Comparison of ENCODE assay signal across 24 cellular contexts in genomic region chr4:41148292-41148691, GRCh38.
DNase-seq lines count a peak whose midpoint lies in the region; ATAC-seq and TF ChIP-seq lines count a peak whose summit lies in the region.
"Had no signal": no experiment of that assay in that cellular context is flagged by ENCODE, and none has a peak within 500 bp of the region (broad histone marks: within the 10 kb centered on the region; RNA-seq: fewer than 3 reads in every experiment).

No MANE protein-coding gene starts in this region.

- H3K27me3 Mint-ChIP-seq in nephron (ENCODE audit: low read depth): no peaks in the 10 kb centered on the region
- H3K27me3 Mint-ChIP-seq: CD4-positive, alpha-beta memory T cell had no signal

- ATAC-seq in heart right ventricle: no peak
- no peak for ATAC-seq in GM21447 (IDR thresholded peaks at IDR 0.05; ENCODE audit: unreplicated experiment)
- ATAC-seq: left lung had no signal

- H3K27me3 ChIP-seq in left ventricle myocardium inferior (ENCODE audit: low read depth): no peaks in the 10 kb centered on the region
- no peaks in the 10 kb centered on the region for H3K27me3 ChIP-seq in heart right ventricle
- no peaks in the 10 kb centered on the region for H3K27me3 ChIP-seq in mammary epithelial cell (ENCODE audit: insufficient read depth, low read length)
- H3K27me3 ChIP-seq in tibial artery: no peaks in the 10 kb centered on the region
- H3K27me3 ChIP-seq: hepatocyte, left lung, upper lobe of left lung had no signal

- H3K4me3 ChIP-seq in left ventricle myocardium inferior (no peak overlapping the region), heart right ventricle (no peak overlapping the region), mammary epithelial cell (replicated peaks in 1 of 3; ENCODE audit: insufficient read depth in 1 of 3, low read depth in 2 of 3, low read length in 3 of 3) (no peak overlapping the region), tibial artery (no peak overlapping the region)
- H3K4me3 ChIP-seq: hepatocyte, left lung, upper lobe of left lung had no signal

- in situ Hi-C loops in mammary epithelial cell (cut with MboI; ENCODE audit: low sequenced_read_pairs in 2 of 2): no loop called here

- H3K36me3 ChIP-seq in left ventricle myocardium inferior (no peaks in the 10 kb centered on the region), heart right ventricle (no peaks in the 10 kb centered on the region), mammary epithelial cell (ENCODE audit: insufficient read depth, low read length) (no peaks in the 10 kb centered on the region), tibial artery (no peaks in the 10 kb centered on the region)
- H3K36me3 ChIP-seq: left lung, upper lobe of left lung had no signal

- no peak overlapping the region for H3K9ac ChIP-seq in mammary epithelial cell (ENCODE audit: insufficient read depth, low read length)

- no peaks in the 10 kb centered on the region for H3K9me3 Mint-ChIP-seq in nephron
- H3K9me3 Mint-ChIP-seq: CD4-positive, alpha-beta memory T cell had no signal

- dilution Hi-C loops in mammary epithelial cell (cut with HindIII; ENCODE audit: low sequenced_read_pairs): no loop called here

- H3K36me3 Mint-ChIP-seq in nephron (ENCODE audit: low read depth): no peaks in the 10 kb centered on the region
- H3K36me3 Mint-ChIP-seq: CD4-positive, alpha-beta memory T cell; naive B cell had no signal

- DNase-seq in left ventricle myocardium inferior (no peak), heart right ventricle (no peak), mammary epithelial cell (peak; percentile 50), tibial artery (no peak), LoVo (ENCODE audit: low spot score) (no peak)
- DNase-seq in activated T-cell treated with anti-CD3 and anti-CD28 coated beads, Interleukin-2, amount 50 U/mL, for 48 hours: no peak
- DNase-seq: 8988T; activated CD4-positive, alpha-beta T cell treated with anti-CD3 and anti-CD28 coated beads for 48 hours; activated naive CD4-positive, alpha-beta T cell treated with anti-CD3 and anti-CD28 coated beads, Interleukin-2, amount 50 U/mL, for 16 hours; amygdala; CD4-positive, alpha-beta memory T cell; DMS 273 treated with DMSO at 0.1 percent for 48 hours; effector CD4-positive, alpha-beta T cell; erythroblast; GDM1; left lung; naive B cell; NCI-H1694 treated with DMSO at 0.1 percent for 48 hours; stimulated activated CD4-positive, alpha-beta T cell treated with anti-CD3 and anti-CD28 coated beads, Interleukin-4, amount 100 ng/mL, for 4 hours; stimulated activated naive CD4-positive, alpha-beta T cell; upper lobe of left lung had no signal

- peaks cover 59% of the 10 kb centered on the region for H3K4me1 Mint-ChIP-seq in nephron
- H3K4me1 Mint-ChIP-seq: CD4-positive, alpha-beta memory T cell; naive B cell had no signal

- CTCF ChIA-PET in mammary epithelial cell (lab: Charles Lee; ENCODE audit: low non-redundant PET): no interaction called here

- H3K4me3 Mint-ChIP-seq in nephron: no peak overlapping the region
- H3K4me3 Mint-ChIP-seq: CD4-positive, alpha-beta memory T cell; naive B cell had no signal

- no TSS peak for BruUV-seq in mammary epithelial cell (replicated peaks; lab: Mats Ljungman, UMichigan)

- H2AFZ ChIP-seq in mammary epithelial cell (ENCODE audit: low read depth, low read length): no peak overlapping the region
- H2AFZ ChIP-seq: hepatocyte had no signal

- TF ChIP-seq CTCF in left ventricle myocardium inferior (IDR thresholded peaks at IDR 0.05; ENCODE audit: borderline replicate concordance): no peak
- TF ChIP-seq CTCF in heart right ventricle (IDR thresholded peaks at IDR 0.05): no peak
- TF ChIP-seq CTCF in mammary epithelial cell (conservative IDR thresholded peaks at IDR 0.05 in 1 of 2, IDR thresholded peaks at IDR 0.05 in 1 of 2; ENCODE audit: extremely low read depth in 1 of 2, insufficient read depth in 1 of 2, low read depth in 1 of 2, low read length in 2 of 2): no peak
- TF ChIP-seq CTCF in nephron (IDR thresholded peaks at IDR 0.05; ENCODE audit: unreplicated experiment in 3 of 3): no peak
- TF ChIP-seq CTCF in tibial artery (IDR thresholded peaks at IDR 0.05): no peak

- H3K4me2 ChIP-seq in mammary epithelial cell (ENCODE audit: insufficient read depth, low read depth, low read length): no peak overlapping the region
- H3K4me2 ChIP-seq: hepatocyte had no signal

- H3K9me3 ChIP-seq in left ventricle myocardium inferior (replicated peaks) (no peaks in the 10 kb centered on the region), heart right ventricle (no peaks in the 10 kb centered on the region), mammary epithelial cell (replicated peaks; ENCODE audit: insufficient read depth, low read length) (no peaks in the 10 kb centered on the region), tibial artery (no peaks in the 10 kb centered on the region)
- H3K9me3 ChIP-seq: left lung, upper lobe of left lung had no signal

- H3K27ac ChIP-seq in left ventricle myocardium inferior (replicated peaks) (peak overlapping the region; percentile 88), heart right ventricle (peak overlapping the region in 2 of 10 donors; percentile 18 to 62), mammary epithelial cell (ENCODE audit: insufficient read depth, low read depth, low read length) (peak overlapping the region; percentile 36), tibial artery (peak overlapping the region; percentile 77 to 80)
- H3K27ac ChIP-seq: hepatocyte had no signal

- intact Hi-C loops in left ventricle myocardium inferior (cut with micrococcal nuclease): no loop called here
- intact Hi-C loops in heart right ventricle (cut with DNase I): loop anchor here in 2 of 10 donors (10.0 kb wide), 1 partner anchor 57 kb away; no protein-coding TSS in a partner anchor
- intact Hi-C loops in mammary epithelial cell (cut with micrococcal nuclease): no loop called here
- intact Hi-C loops in tibial artery (cut with DNase I; ENCODE audit: low total_unique reads): no loop called here

- WGBS in heart right ventricle, 2 donors: 89 to 91% methylated on average over 4 of the region's 4 CpGs
- 94% methylated on average over 4 of the region's 4 CpGs for WGBS in mammary epithelial cell (ENCODE audit: low coverage, missing lambda C conversion rate)

- H3K79me2 ChIP-seq in mammary epithelial cell (ENCODE audit: insufficient read depth, low read length): peaks cover 80% of the 10 kb centered on the region

- H3K4me1 ChIP-seq in left ventricle myocardium inferior (peaks cover 59% of the 10 kb centered on the region), heart right ventricle (peaks cover 0 to 52% (median 37%) of the 10 kb centered on the region in 9 donors), mammary epithelial cell (ENCODE audit: insufficient read depth, low read length) (peaks cover 50% of the 10 kb centered on the region), tibial artery (peaks cover 11 to 82% (median 40%) of the 10 kb centered on the region in 4 donors)

- no peaks in the 10 kb centered on the region for H4K20me1 ChIP-seq in mammary epithelial cell (ENCODE audit: insufficient read depth, low read length)

- peak overlapping the region in 2 of 3 experiments; percentile 32 to 63 for H3K27ac Mint-ChIP-seq in nephron
- H3K27ac Mint-ChIP-seq: CD4-positive, alpha-beta memory T cell; naive B cell had no signal
